Comparison of ENCODE assay signal across 6 cellular contexts in the genomic region with DNA sequence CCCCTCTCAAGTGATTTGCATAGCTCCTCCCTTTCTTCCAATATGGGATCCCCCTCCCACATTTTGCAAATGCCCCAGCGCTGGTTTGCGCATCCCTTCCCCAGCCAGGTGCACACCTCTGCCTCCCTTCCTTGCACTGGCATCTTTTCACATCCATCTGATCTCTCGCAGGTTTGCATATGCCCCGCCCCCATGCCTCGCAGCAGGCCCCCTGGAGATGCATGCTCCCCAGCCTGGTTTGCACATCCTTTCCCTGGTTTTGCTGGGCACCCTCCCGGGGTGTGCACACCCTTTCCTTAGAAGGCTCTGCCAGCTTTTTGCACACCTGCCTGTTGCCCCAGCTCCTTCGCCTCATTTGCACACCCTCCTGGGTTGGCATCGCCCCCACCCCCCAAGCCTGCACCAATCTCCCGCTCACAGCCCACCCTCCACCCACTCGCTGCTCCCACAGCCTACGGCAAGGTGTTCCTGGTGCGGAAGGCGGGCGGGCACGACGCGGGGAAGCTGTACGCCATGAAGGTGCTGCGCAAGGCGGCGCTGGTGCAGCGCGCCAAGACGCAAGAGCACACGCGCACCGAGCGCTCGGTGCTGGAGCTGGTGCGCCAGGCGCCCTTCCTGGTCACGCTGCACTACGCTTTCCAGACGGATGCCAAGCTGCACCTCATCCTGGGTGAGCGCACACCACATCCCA. TPM values are rescaled to one million over a fixed set of nuclear protein-coding genes. Genes with fewer than 3 reads are reported as not detected.
DNase-seq lines count a peak whose midpoint lies in the region; ATAC-seq and TF ChIP-seq lines count a peak whose summit lies in the region.

No MANE protein-coding gene starts in this region.

- H3K27ac Mint-ChIP-seq in T-helper 17 cell: peak overlapping the region; percentile 85

- peak; percentile 45 for TF ChIP-seq CTCF in GM10266 (IDR thresholded peaks at IDR 0.05; ENCODE audit: control insufficient read depth, insufficient read depth, low read depth, missing control alignments)

- ATAC-seq in T-helper 17 cell: peak; percentile 58
- no peak for ATAC-seq in HG02884 (IDR thresholded peaks at IDR 0.05; ENCODE audit: unreplicated experiment)
- no peak for ATAC-seq in GM18511 (IDR thresholded peaks at IDR 0.05; ENCODE audit: unreplicated experiment)

- peak; percentile 68 for DNase-seq in GM10266 (ENCODE audit: extremely low spot score)
- no peak for DNase-seq in T-helper 17 cell
- peak; percentile 44 to 88 (median 78) for DNase-seq in head of caudate nucleus

- peak overlapping the region; percentile 83 for H3K27ac ChIP-seq in temporal lobe (ENCODE audit: low read depth, low read length)

- peak overlapping the region; percentile 99 for H3K4me3 Mint-ChIP-seq in T-helper 17 cell

- no peaks in the 10 kb centered on the region for H3K9me3 ChIP-seq in T-helper 17 cell (ENCODE audit: control insufficient read depth, low read length, poor library complexity, severe bottlenecking)

- peaks cover 20% of the 10 kb centered on the region for H3K4me1 Mint-ChIP-seq in T-helper 17 cell

- peaks cover 3% of the 10 kb centered on the region for H3K36me3 Mint-ChIP-seq in T-helper 17 cell (ENCODE audit: low read depth)

- H3K27me3 Mint-ChIP-seq in T-helper 17 cell: no peaks in the 10 kb centered on the region

- intact Hi-C loops in head of caudate nucleus (cut with DNase I): loop anchor here (5.0 kb wide), 1 partner anchor 43 kb away; a partner anchor contains a TSS

RNA-seq across cellular contexts. Expression of a gene that starts 0.9 kb away (rescaled TPM):
- 10 to 100 TPM; 21.5 to 26.1 TPM for total RNA-seq in T-helper 17 cell
- total RNA-seq in temporal lobe: 7.1 TPM

RNA-seq across cellular contexts. Expression of a gene that starts 19.9 kb away (rescaled TPM):
- total RNA-seq in T-helper 17 cell: 100 to 1,000 TPM; 111 to 153 TPM
- total RNA-seq in temporal lobe: 0.98 TPM

RNA-seq across cellular contexts. Expression of a gene that starts 41.9 kb away (rescaled TPM):
- total RNA-seq in T-helper 17 cell: 10 to 100 TPM; 46.4 to 49.7 TPM
- total RNA-seq in temporal lobe: 87.5 TPM

RNA-seq across cellular contexts. Expression of a gene that starts 42.5 kb away (rescaled TPM):
- total RNA-seq in T-helper 17 cell (100 to 1,000 TPM in 1 of 2 donors, 10 to 100 TPM in 1; 95.4 to 110 TPM), temporal lobe (50.9 TPM)

RNA-seq across cellular contexts. Expression of a gene that starts 54.5 kb away (rescaled TPM):
- 10 to 100 TPM; 25.7 to 26.6 TPM for total RNA-seq in T-helper 17 cell
- 10.8 TPM for total RNA-seq in temporal lobe

Comparison
In these comparisons a context has a peak if more than half of its experiments do, and no peak if none do; other contexts are left out.
1. DNase-seq: peak in GM10266 (single experiment) and head of caudate nucleus (42 of 42); none in T-helper 17 cell (0 of 3).
2. RNA of a gene that starts 19.9 kb away (total RNA-seq): 111 to 153 TPM in T-helper 17 cell; 0.98 TPM in temporal lobe (single experiment); every median in the first group is over 10 times any median in the second.